13 cellular contexts compared by ENCODE assay signal in genomic region chr18:36636237-36636792, GRCh38.
DNase-seq lines count a peak whose midpoint lies in the region; ATAC-seq and TF ChIP-seq lines count a peak whose summit lies in the region.
"Had no signal": no experiment of that assay in that cellular context is flagged by ENCODE, and none has a peak within 500 bp of the region (broad histone marks: within the 10 kb centered on the region; RNA-seq: fewer than 3 reads in every experiment).

No MANE protein-coding gene starts in this region.

- no peak overlapping the region for H3K4me3 ChIP-seq in gastrocnemius medialis
- H3K4me3 ChIP-seq: adrenal gland, coronary artery had no signal

- TF ChIP-seq CTCF in gastrocnemius medialis (IDR thresholded peaks at IDR 0.05 in 4 of 5, conservative IDR thresholded peaks at IDR 0.05 in 1 of 5), result no peak

- no peaks in the 10 kb centered on the region for H3K27me3 ChIP-seq in gastrocnemius medialis
- H3K27me3 ChIP-seq: adrenal gland had no signal

- no peaks in the 10 kb centered on the region for H3K9me3 ChIP-seq in gastrocnemius medialis
- H3K9me3 ChIP-seq: adrenal gland had no signal

- H3K27ac ChIP-seq in gastrocnemius medialis, result no peak overlapping the region
- H3K27ac ChIP-seq: adrenal gland, coronary artery had no signal

- no peaks in the 10 kb centered on the region for H3K4me1 ChIP-seq in gastrocnemius medialis

- no peaks in the 10 kb centered on the region for H3K36me3 ChIP-seq in gastrocnemius medialis
- H3K36me3 ChIP-seq: adrenal gland had no signal

- intact Hi-C loops in gastrocnemius medialis (cut with DNase I; ENCODE audit: low total_unique reads), result no loop called here

- DNase-seq in germinal center (ENCODE audit: low spot score) (peak; percentile 35), ureter (ENCODE audit: low spot score) (no peak), gastrocnemius medialis (no peak)
- no peak for DNase-seq in stimulated activated CD8-positive, alpha-beta memory T cell treated with anti-CD3 and anti-CD28 coated beads, Interleukin-4, amount 100 ng/mL, for 48 hours
- DNase-seq: activated T-cell treated with anti-CD3 and anti-CD28 coated beads, Interleukin-2, amount 50 U/mL, for 1 hour; adrenal gland; CD4-positive, CD25-positive, alpha-beta regulatory T cell; H9 had no signal

- in situ Hi-C loops in gastrocnemius medialis (cut with MboI; ENCODE audit: low sequenced_read_pairs in 4 of 4), result no loop called here

- no peak for TF ChIP-seq POLR2A in gastrocnemius medialis (IDR thresholded peaks at IDR 0.05)

- peak; percentile 27 for ATAC-seq in GM18519 (IDR thresholded peaks at IDR 0.05; ENCODE audit: low FRiP score, unreplicated experiment)
- peak; percentile 34 for ATAC-seq in GM21723 (IDR thresholded peaks at IDR 0.05; ENCODE audit: unreplicated experiment)
- ATAC-seq in HG03457 (IDR thresholded peaks at IDR 0.05; ENCODE audit: unreplicated experiment), result peak; percentile 12
- no peak for ATAC-seq in HG03039 (IDR thresholded peaks at IDR 0.05; ENCODE audit: unreplicated experiment)
- no peak for ATAC-seq in gastrocnemius medialis

Comparison
In these comparisons a context has a peak if more than half of its experiments do, and no peak if none do; other contexts are left out.
1. ATAC-seq: peak in GM18519 (single experiment), GM21723 (single experiment) and HG03457 (single experiment); none in HG03039 (single experiment) and gastrocnemius medialis (0 of 2).